Comparison of ENCODE assay signal across 2 cellular contexts in genomic region chr3:122989856-122990575, GRCh38.
TF ChIP-seq lines count a peak whose summit lies in the region.

No MANE protein-coding gene starts in this region.

TF ChIP-seq in SK-N-SH, 30 proteins besides CTCF, POLR2A, EP300 and RAD21 (continued from another document):
- TF ChIP-seq USF1 (IDR thresholded peaks at IDR 0.05; ENCODE audit: borderline replicate concordance, low read depth) (no peak), RFX5 (IDR thresholded peaks at IDR 0.05; ENCODE audit: low read length) (no peak)

TF ChIP-seq in SK-N-SH treated with all-trans-retinoic acid at 6 μM for 48 hours, 23 proteins besides CTCF, POLR2A, EP300 and RAD21 (continued from another document):
- TF ChIP-seq TSHZ2 (CRISPR knock-in tag; IDR thresholded peaks at IDR 0.05) = no peak
